In the genomic region with DNA sequence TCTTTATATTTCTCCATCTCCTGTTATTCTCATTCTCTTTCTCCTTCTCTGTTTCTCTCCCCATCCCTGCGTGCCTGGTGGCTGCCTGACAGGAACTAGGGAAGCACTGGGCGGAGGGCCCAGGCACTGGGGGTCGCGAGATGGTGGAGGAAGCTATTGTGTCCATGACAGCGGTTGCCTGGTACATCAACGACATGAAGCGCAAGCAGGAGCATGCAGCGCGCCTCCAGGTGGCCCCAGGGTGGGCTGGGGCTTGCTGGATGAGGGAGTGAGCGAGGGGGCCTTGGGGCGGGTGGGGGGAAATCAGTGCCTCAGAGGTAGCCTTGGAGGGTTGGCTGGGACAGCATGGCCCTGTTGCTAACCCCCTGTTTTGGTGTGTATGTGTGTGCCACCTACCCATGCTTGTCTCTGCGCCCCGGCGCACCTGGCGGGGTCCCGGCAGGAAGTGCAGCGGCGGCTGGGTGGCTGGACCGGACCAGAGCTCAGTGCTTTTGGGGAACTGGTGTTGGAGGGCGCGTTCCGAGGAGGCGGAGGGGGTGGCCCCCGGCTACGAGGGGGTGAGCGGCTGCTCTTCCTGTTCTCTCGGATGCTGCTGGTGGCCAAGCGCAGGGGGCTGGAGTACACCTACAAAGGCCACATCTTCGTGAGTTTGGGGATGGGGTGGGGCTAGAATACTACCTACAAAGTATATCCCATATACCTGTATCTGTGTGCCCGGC, we compare ENCODE assay signal across 1 cellular context.
TF ChIP-seq lines count a peak whose summit lies in the region.

No MANE protein-coding gene starts in this region.

TF ChIP-seq in WTC11, 78 proteins besides CTCF, POLR2A, EP300 and RAD21 (continued from another document):
- TF ChIP-seq, protein P1, sequence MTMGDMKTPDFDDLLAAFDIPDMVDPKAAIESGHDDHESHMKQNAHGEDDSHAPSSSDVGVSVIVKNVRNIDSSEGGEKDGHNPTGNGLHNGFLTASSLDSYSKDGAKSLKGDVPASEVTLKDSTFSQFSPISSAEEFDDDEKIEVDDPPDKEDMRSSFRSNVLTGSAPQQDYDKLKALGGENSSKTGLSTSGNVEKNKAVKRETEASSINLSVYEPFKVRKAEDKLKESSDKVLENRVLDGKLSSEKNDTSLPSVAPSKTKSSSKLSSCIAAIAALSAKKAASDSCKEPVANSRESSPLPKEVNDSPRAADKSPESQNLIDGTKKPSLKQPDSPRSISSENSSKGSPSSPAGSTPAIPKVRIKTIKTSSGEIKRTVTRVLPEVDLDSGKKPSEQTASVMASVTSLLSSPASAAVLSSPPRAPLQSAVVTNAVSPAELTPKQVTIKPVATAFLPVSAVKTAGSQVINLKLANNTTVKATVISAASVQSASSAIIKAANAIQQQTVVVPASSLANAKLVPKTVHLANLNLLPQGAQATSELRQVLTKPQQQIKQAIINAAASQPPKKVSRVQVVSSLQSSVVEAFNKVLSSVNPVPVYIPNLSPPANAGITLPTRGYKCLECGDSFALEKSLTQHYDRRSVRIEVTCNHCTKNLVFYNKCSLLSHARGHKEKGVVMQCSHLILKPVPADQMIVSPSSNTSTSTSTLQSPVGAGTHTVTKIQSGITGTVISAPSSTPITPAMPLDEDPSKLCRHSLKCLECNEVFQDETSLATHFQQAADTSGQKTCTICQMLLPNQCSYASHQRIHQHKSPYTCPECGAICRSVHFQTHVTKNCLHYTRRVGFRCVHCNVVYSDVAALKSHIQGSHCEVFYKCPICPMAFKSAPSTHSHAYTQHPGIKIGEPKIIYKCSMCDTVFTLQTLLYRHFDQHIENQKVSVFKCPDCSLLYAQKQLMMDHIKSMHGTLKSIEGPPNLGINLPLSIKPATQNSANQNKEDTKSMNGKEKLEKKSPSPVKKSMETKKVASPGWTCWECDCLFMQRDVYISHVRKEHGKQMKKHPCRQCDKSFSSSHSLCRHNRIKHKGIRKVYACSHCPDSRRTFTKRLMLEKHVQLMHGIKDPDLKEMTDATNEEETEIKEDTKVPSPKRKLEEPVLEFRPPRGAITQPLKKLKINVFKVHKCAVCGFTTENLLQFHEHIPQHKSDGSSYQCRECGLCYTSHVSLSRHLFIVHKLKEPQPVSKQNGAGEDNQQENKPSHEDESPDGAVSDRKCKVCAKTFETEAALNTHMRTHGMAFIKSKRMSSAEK (CRISPR knock-in tag; IDR thresholded peaks at IDR 0.05; ENCODE audit: borderline replicate concordance), result no peak
- TF ChIP-seq NR2C2 (CRISPR knock-in tag; IDR thresholded peaks at IDR 0.05) (no peak), ELF4 (CRISPR knock-in tag; IDR thresholded peaks at IDR 0.05; ENCODE audit: low read depth) (no peak)
